24 cellular contexts compared by ENCODE assay signal in the genomic region with DNA sequence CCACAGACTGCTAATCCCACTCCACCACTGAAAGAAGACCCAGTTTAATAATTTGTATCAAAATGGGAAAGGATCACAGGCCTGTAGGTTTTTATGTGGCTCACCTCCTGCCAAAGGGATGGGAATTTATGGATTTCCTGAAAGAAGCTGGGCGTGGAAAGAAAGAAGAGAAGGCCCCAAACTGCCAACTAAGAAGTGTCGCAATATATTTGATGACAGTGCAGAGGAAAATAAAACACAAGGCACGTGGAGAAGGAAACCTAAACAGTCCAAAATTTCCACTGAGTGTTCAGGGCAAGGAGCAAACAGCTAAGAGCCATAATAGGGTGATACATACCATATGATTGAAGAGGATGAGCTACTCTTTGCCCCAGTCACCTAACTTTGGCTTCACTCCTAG.
"Had no signal": no experiment of that assay in that cellular context is flagged by ENCODE, and none has a peak within 500 bp of the region (broad histone marks: within the 10 kb centered on the region; RNA-seq: fewer than 3 reads in every experiment).

No MANE protein-coding gene starts in this region.

- DNase-seq: activated CD4-positive, alpha-beta T cell treated with anti-CD3 and anti-CD28 coated beads for 1 hour; activated CD4-positive, alpha-beta T cell treated with anti-CD3 and anti-CD28 coated beads, Interleukin-2, amount 50 U/mL, for 1 hour; activated CD8-positive, alpha-beta T cell treated with anti-CD3 and anti-CD28 coated beads, Interleukin-2, amount 10 ng/mL, durations not matched to agents 7 days and 5 days; activated naive CD8-positive, alpha-beta T cell treated with anti-CD3 and anti-CD28 coated beads, Interleukin-2, amount 10 ng/mL, durations not matched to agents 7 days and 5 days; amniotic stem cell; cerebellar nuclear complex; esophagus squamous epithelium; gastrocnemius medialis; hippocampal formation; kidney glomerular epithelial cell; left ventricle myocardium superior; nucleus accumbens; stimulated activated CD4-positive, alpha-beta T cell treated with anti-CD3 and anti-CD28 coated beads, Interleukin-15, amount 100 ng/mL, for 24 hours; stimulated activated CD4-positive, alpha-beta T cell treated with anti-CD3 and anti-CD28 coated beads, Interleukin-2, amount 100 ng/mL, for 48 hours; stimulated activated CD8-positive, alpha-beta memory T cell treated with anti-CD3 and anti-CD28 coated beads, Interleukin-4, amount 100 ng/mL, for 48 hours; stimulated activated naive B cell treated with anti-CD40 and anti-IgM and Interleukin-4, amounts not matched to agents 10 μg/mL and 1 μg/mL and 100 μg/mL, for 72 hours; T-helper 9 cell; testis had no signal

- H3K27ac Mint-ChIP-seq: activated CD8-positive, alpha-beta T cell treated with anti-CD3 and anti-CD28 coated beads, Interleukin-2, amount 10 ng/mL, durations not matched to agents 7 days and 5 days; activated naive CD8-positive, alpha-beta T cell treated with anti-CD3 and anti-CD28 coated beads, Interleukin-2, amount 10 ng/mL, durations not matched to agents 7 days and 5 days; natural killer cell treated with Interleukin-12 subunit alpha and Interleukin-12 subunit beta and Interleukin-15 and Interleukin-18, amount 100 ng/mL, for 72 hours; stimulated activated naive B cell treated with anti-CD40 and anti-IgM and Interleukin-4, amounts not matched to agents 10 μg/mL and 1 μg/mL and 100 μg/mL, for 72 hours; type B pancreatic cell had no signal

- H3K4me3 Mint-ChIP-seq: activated CD8-positive, alpha-beta T cell treated with anti-CD3 and anti-CD28 coated beads, Interleukin-2, amount 10 ng/mL, durations not matched to agents 7 days and 5 days; activated naive CD8-positive, alpha-beta T cell treated with anti-CD3 and anti-CD28 coated beads, Interleukin-2, amount 10 ng/mL, durations not matched to agents 7 days and 5 days; natural killer cell treated with Interleukin-12 subunit alpha and Interleukin-12 subunit beta and Interleukin-15 and Interleukin-18, amount 100 ng/mL, for 72 hours; stimulated activated naive B cell treated with anti-CD40 and anti-IgM and Interleukin-4, amounts not matched to agents 10 μg/mL and 1 μg/mL and 100 μg/mL, for 72 hours; type B pancreatic cell had no signal

- H3K27me3 ChIP-seq: esophagus squamous epithelium, gastrocnemius medialis, testis, vagina had no signal

- H3K36me3 Mint-ChIP-seq: type B pancreatic cell had no signal

- H3K27ac ChIP-seq: coronary artery, esophagus squamous epithelium, gastrocnemius medialis, testis, vagina had no signal

- H3K36me3 ChIP-seq: esophagus squamous epithelium, gastrocnemius medialis, vagina had no signal

- H3K4me1 Mint-ChIP-seq: activated naive CD8-positive, alpha-beta T cell treated with anti-CD3 and anti-CD28 coated beads, Interleukin-2, amount 10 ng/mL, durations not matched to agents 7 days and 5 days; stimulated activated naive B cell treated with anti-CD40 and anti-IgM and Interleukin-4, amounts not matched to agents 10 μg/mL and 1 μg/mL and 100 μg/mL, for 72 hours had no signal

- H3K4me2 ChIP-seq: smooth muscle cell had no signal

- H3K4me3 ChIP-seq: coronary artery, esophagus squamous epithelium, gastrocnemius medialis, smooth muscle cell, testis, vagina had no signal

- H3K4me1 ChIP-seq: esophagus squamous epithelium, gastrocnemius medialis, testis, vagina had no signal

- ATAC-seq: activated CD8-positive, alpha-beta T cell treated with anti-CD3 and anti-CD28 coated beads, Interleukin-2, amount 10 ng/mL, durations not matched to agents 7 days and 5 days; gastrocnemius medialis; left ventricle myocardium superior; natural killer cell treated with Interleukin-12 subunit alpha and Interleukin-12 subunit beta and Interleukin-15 and Interleukin-18, amount 100 ng/mL, for 72 hours; sciatic nerve; stimulated activated naive B cell treated with anti-CD40 and anti-IgM and Interleukin-4, amounts not matched to agents 10 μg/mL and 1 μg/mL and 100 μg/mL, for 72 hours had no signal

- H3K27me3 Mint-ChIP-seq: activated naive CD8-positive, alpha-beta T cell treated with anti-CD3 and anti-CD28 coated beads, Interleukin-2, amount 10 ng/mL, durations not matched to agents 7 days and 5 days; stimulated activated naive B cell treated with anti-CD40 and anti-IgM and Interleukin-4, amounts not matched to agents 10 μg/mL and 1 μg/mL and 100 μg/mL, for 72 hours; type B pancreatic cell had no signal

- H3K9me3 ChIP-seq: gastrocnemius medialis, testis had no signal
